In genomic region chr5:140632366-140633080, GRCh38 we compare ENCODE assay signal across 8 cellular contexts. TPM values are rescaled to one million over a fixed set of nuclear protein-coding genes. Genes with fewer than 3 reads are reported as not detected.
DNase-seq lines count a peak whose midpoint lies in the region; ATAC-seq and TF ChIP-seq lines count a peak whose summit lies in the region.

No MANE protein-coding gene starts in this region.

- dilution Hi-C loops in IMR-90 (cut with HindIII; ENCODE audit: low sequenced_read_pairs, unreplicated experiment): no loop called here

- POLR2A ChIA-PET in IMR-90 (lab: Charles Lee; ENCODE audit: unreplicated experiment): no interaction called here

- H2BK15ac ChIP-seq in IMR-90 (ENCODE audit: low read depth, low read length): no peak overlapping the region

- H2BK5ac ChIP-seq in IMR-90 (ENCODE audit: low read depth, low read length, poor library complexity, severe bottlenecking): no peak overlapping the region

- no peak overlapping the region for H3K27ac ChIP-seq in CD4-positive, CD25-positive, alpha-beta regulatory T cell (ENCODE audit: insufficient read depth, low read length, poor library complexity, severe bottlenecking)
- H3K27ac ChIP-seq in IMR-90 (ENCODE audit: insufficient read depth, low read length) (no peak overlapping the region), upper lobe of left lung (peak overlapping the region; percentile 81 to 90 (median 85))

- no peaks in the 10 kb centered on the region for H3K36me3 Mint-ChIP-seq in CD4-positive, CD25-positive, alpha-beta regulatory T cell
- no peaks in the 10 kb centered on the region for H3K36me3 Mint-ChIP-seq in natural killer cell

- H2AFZ ChIP-seq in IMR-90 (replicated peaks; ENCODE audit: low read length, poor library complexity): peak overlapping the region; percentile 95

- H4K5ac ChIP-seq in IMR-90 (ENCODE audit: low read depth, low read length): no peak overlapping the region

- no peak overlapping the region for H4K91ac ChIP-seq in IMR-90 (ENCODE audit: insufficient read depth, low read depth, low read length)

- H3K79me1 ChIP-seq in IMR-90 (ENCODE audit: low read depth in 1 of 2, low read length in 2 of 2): no peaks in the 10 kb centered on the region

- no peak for TF ChIP-seq EP300 in upper lobe of left lung (IDR thresholded peaks at IDR 0.05)

- TF ChIP-seq RAD21 in IMR-90 (IDR thresholded peaks at IDR 0.05; ENCODE audit: low read length): no peak

- CTCF ChIA-PET in IMR-90 (lab: Yijun Ruan, JAX): interaction anchor here (0.5 to 1.0 kb wide), 3 partner anchors 84 to 259 kb away, joined by 3 to 4 read pairs (median 3); partner anchors contain the start of gene EIF4EBP3

- WGBS in IMR-90 (ENCODE audit: extremely low coverage in 2 of 2, insufficient read length in 1 of 2), 2 experiments: 4% methylated on average over 34 of the region's 56 CpGs; no CpG with 5 or more reads in 1 of the 2 experiments
- 1 to 2% methylated on average over 27 to 29 of the region's 56 CpGs for WGBS in upper lobe of left lung, 2 donors

- H2BK120ac ChIP-seq in IMR-90 (ENCODE audit: low read depth, low read length): no peak overlapping the region

- H4K8ac ChIP-seq in IMR-90 (ENCODE audit: low read depth in 2 of 2, low read length in 2 of 2): no peak overlapping the region

- no peak overlapping the region; the same call in 1 of the 2 replicates for H3K14ac ChIP-seq in IMR-90 (replicated peaks; ENCODE audit: low read depth, low read length)

- no peak overlapping the region for H2BK20ac ChIP-seq in IMR-90 (ENCODE audit: low read depth, low read length)

- no peaks in the 10 kb centered on the region for H3K36me3 ChIP-seq in CD4-positive, CD25-positive, alpha-beta regulatory T cell (ENCODE audit: control insufficient read depth, insufficient read depth, low read length)
- H3K36me3 ChIP-seq in IMR-90 (ENCODE audit: control insufficient read depth, insufficient read depth, low read length) (no peaks in the 10 kb centered on the region), upper lobe of left lung (no peaks in the 10 kb centered on the region)

- no peak overlapping the region for H2AK5ac ChIP-seq in IMR-90 (ENCODE audit: low read depth, low read length)

- H3K4me1 ChIP-seq in CD4-positive, CD25-positive, alpha-beta regulatory T cell (ENCODE audit: control insufficient read depth, insufficient read depth, low read length, poor library complexity, severe bottlenecking): peaks cover 20% of the 10 kb centered on the region
- H3K4me1 ChIP-seq in IMR-90 (ENCODE audit: control insufficient read depth, insufficient read depth, low read length) (peaks cover 5% of the 10 kb centered on the region; the same call in 1 of the 2 replicates), upper lobe of left lung (peaks cover 16 to 50% (median 28%) of the 10 kb centered on the region in 4 donors)

- H3K4me2 ChIP-seq in IMR-90 (ENCODE audit: low read depth, low read length): peak overlapping the region; percentile 71

- peak overlapping the region; percentile 58 for H2AK9ac ChIP-seq in IMR-90 (replicated peaks; ENCODE audit: low read depth, low read length, poor library complexity)

- H3K4me3 ChIP-seq in CD4-positive, CD25-positive, alpha-beta regulatory T cell (ENCODE audit: low read depth, low read length): peak overlapping the region; percentile 74
- H3K4me3 ChIP-seq in IMR-90 (ENCODE audit: insufficient read depth, low read depth, low read length): peak overlapping the region; percentile 30
- H3K4me3 ChIP-seq in upper lobe of left lung: peak overlapping the region; percentile 20 to 60 (median 56)

- H3K27ac Mint-ChIP-seq in CD4-positive, CD25-positive, alpha-beta regulatory T cell: peak overlapping the region; percentile 64 to 83 (median 75)
- H3K27ac Mint-ChIP-seq in natural killer cell: peak overlapping the region in 1 of 2 donors; percentile 72

- peak overlapping the region; percentile 82 to 93 (median 90) for H3K4me3 Mint-ChIP-seq in CD4-positive, CD25-positive, alpha-beta regulatory T cell
- peak overlapping the region; percentile 91 for H3K4me3 Mint-ChIP-seq in natural killer cell

- peaks cover 0 to 6% (median 0%) of the 10 kb centered on the region in 7 donors for H3K9me3 Mint-ChIP-seq in CD4-positive, CD25-positive, alpha-beta regulatory T cell
- no peaks in the 10 kb centered on the region for H3K9me3 Mint-ChIP-seq in natural killer cell

- no peaks in the 10 kb centered on the region for H3K9me3 ChIP-seq in CD4-positive, CD25-positive, alpha-beta regulatory T cell (ENCODE audit: control insufficient read depth in 2 of 2, low read length in 2 of 2)
- no peaks in the 10 kb centered on the region; the same call in 1 of the 2 replicates for H3K9me3 ChIP-seq in IMR-90 (ENCODE audit: control insufficient read depth, insufficient read depth, low read length)
- H3K9me3 ChIP-seq in upper lobe of left lung: no peaks in the 10 kb centered on the region

- peak overlapping the region; percentile 60 for H3K23ac ChIP-seq in IMR-90 (ENCODE audit: low read depth, low read length)

- H3K56ac ChIP-seq in IMR-90 (ENCODE audit: extremely low read depth, insufficient read depth, low read length): no peak overlapping the region

- H3K4me1 Mint-ChIP-seq in CD4-positive, CD25-positive, alpha-beta regulatory T cell: peaks cover 6 to 28% (median 18%) of the 10 kb centered on the region in 4 donors
- H3K4me1 Mint-ChIP-seq in natural killer cell: peaks cover 14 to 26% of the 10 kb centered on the region in 2 donors

- no peaks in the 10 kb centered on the region for H3K9me1 ChIP-seq in IMR-90 (ENCODE audit: insufficient read depth, low read length)

- intact Hi-C loops in IMR-90 (cut with micrococcal nuclease) (loop anchor here (10.0 kb wide), 1 partner anchor 388 kb away; no protein-coding TSS in a partner anchor), natural killer cell (cut with micrococcal nuclease) (no loop called here)

- TF ChIP-seq CTCF in IMR-90 (conservative IDR thresholded peaks at IDR 0.05; ENCODE audit: low read depth, low read length) (no peak), natural killer cell (IDR thresholded peaks at IDR 0.05) (no peak), upper lobe of left lung (IDR thresholded peaks at IDR 0.05) (peak in 2 of 6 experiments; percentile 4 to 30)

- no peak overlapping the region for H3K4ac ChIP-seq in IMR-90 (ENCODE audit: low read depth, low read length)

- peak; percentile 74 to 81 for ATAC-seq in CD4-positive, CD25-positive, alpha-beta regulatory T cell (ENCODE audit: low read depth in 2 of 2)
- peak; percentile 54 for ATAC-seq in GM19467 (IDR thresholded peaks at IDR 0.05; ENCODE audit: unreplicated experiment)
- peak; percentile 74 for ATAC-seq in IMR-90 (ENCODE audit: low read depth)
- peak; percentile 53 for ATAC-seq in esophagus mucosa
- ATAC-seq in natural killer cell: peak; percentile 74 to 85 (median 78)
- ATAC-seq in upper lobe of left lung (ENCODE audit: low FRiP score in 2 of 2): peak; percentile 71 to 82
- ATAC-seq in GM19328 (IDR thresholded peaks at IDR 0.05; ENCODE audit: unreplicated experiment): no peak

- TF ChIP-seq POLR2A in IMR-90 (IDR thresholded peaks at IDR 0.05; ENCODE audit: low read depth, low read length) (no peak), upper lobe of left lung (IDR thresholded peaks at IDR 0.05) (peak in 1 of 4 donors; percentile 1)

- peaks cover 10% of the 10 kb centered on the region for H3K27me3 ChIP-seq in CD4-positive, CD25-positive, alpha-beta regulatory T cell (ENCODE audit: control insufficient read depth, insufficient read depth, low read length)
- peaks cover 16% of the 10 kb centered on the region for H3K27me3 ChIP-seq in IMR-90 (ENCODE audit: control insufficient read depth, insufficient read depth, low read length)
- H3K27me3 ChIP-seq in upper lobe of left lung: no peaks in the 10 kb centered on the region

- H3K27me3 Mint-ChIP-seq in CD4-positive, CD25-positive, alpha-beta regulatory T cell: peaks cover 29% of the 10 kb centered on the region
- peaks cover 11 to 20% of the 10 kb centered on the region in 2 donors for H3K27me3 Mint-ChIP-seq in natural killer cell (ENCODE audit: low read depth in 2 of 2)

- H3K9ac ChIP-seq in IMR-90 (ENCODE audit: low read depth, low read length): no peak overlapping the region

- BruUV-seq in IMR-90 (replicated peaks; lab: Mats Ljungman, UMichigan): no TSS peak

- no peak overlapping the region for H3K18ac ChIP-seq in IMR-90 (ENCODE audit: low read depth, low read length)

- no peaks in the 10 kb centered on the region for H4K20me1 ChIP-seq in IMR-90 (ENCODE audit: insufficient read depth, low read length)

- in situ Hi-C loops in IMR-90 (cut with MboI; ENCODE audit: low sequenced_read_pairs): no loop called here

- DNase-seq in CD4-positive, CD25-positive, alpha-beta regulatory T cell: peak; percentile 35 to 74 (median 52)
- DNase-seq in IMR-90 (peak; percentile 54), activated T-cell treated with anti-CD3 and anti-CD28 coated beads for 24 hours (ENCODE audit: low read depth) (peak; percentile 30), natural killer cell (no peak), upper lobe of left lung (peak; percentile 67 to 90)

RNA-seq across cellular contexts. Expression of gene CD14, which starts 0.5 kb away (rescaled TPM):
- total RNA-seq in CD4-positive, CD25-positive, alpha-beta regulatory T cell: not detected
- polyA plus RNA-seq in CD4-positive, CD25-positive, alpha-beta regulatory T cell: 1 to 10 TPM; 1.3 to 2.6 (median 2.1) TPM
- total RNA-seq in IMR-90 (2012; rRNA removed): 0.18 TPM in 1 of 2 replicates, not detected in the other
- 0.17 and 0.19 TPM in 2 replicates for polyA plus RNA-seq in IMR-90 (2012; rRNA removed)
- polyA plus RNA-seq in IMR-90 (2012; cell fraction: cytosol; rRNA removed): 0.34 and 0.70 TPM in 2 replicates
- 0.72 and 1.7 TPM in 2 replicates for polyA plus RNA-seq in IMR-90 (2012; cell fraction: nucleus; rRNA removed; ENCODE audit: low replicate concordance)
- 6.7 TPM for total RNA-seq in esophagus mucosa
- total RNA-seq in natural killer cell: 10 to 100 TPM in 1 of 3 donors, 1 to 10 TPM in 2; 1.4 to 15.9 (median 7.0) TPM
- total RNA-seq in upper lobe of left lung: 100 to 1,000 TPM in 4 of 6 donors, 10 to 100 TPM in 2; 27.3 to 195 (median 102) TPM

RNA-seq across cellular contexts. Expression of gene TMCO6, which starts 6.7 kb away (rescaled TPM):
- 22.6 TPM for total RNA-seq in CD4-positive, CD25-positive, alpha-beta regulatory T cell
- polyA plus RNA-seq in CD4-positive, CD25-positive, alpha-beta regulatory T cell: 10 to 100 TPM; 17.0 to 24.1 (median 18.4) TPM
- 4.2 and 6.6 TPM in 2 replicates for total RNA-seq in IMR-90 (2012; rRNA removed)
- polyA plus RNA-seq in IMR-90 (2012; rRNA removed): 7.2 and 10.6 TPM in 2 replicates
- 17.1 and 20.6 TPM in 2 replicates for polyA plus RNA-seq in IMR-90 (2012; cell fraction: cytosol; rRNA removed)
- polyA plus RNA-seq in IMR-90 (2012; cell fraction: nucleus; rRNA removed; ENCODE audit: low replicate concordance): 88.4 and 164 TPM in 2 replicates
- 14.0 TPM for total RNA-seq in esophagus mucosa
- total RNA-seq in natural killer cell: 10 to 100 TPM; 17.9 to 19.5 (median 18.8) TPM
- total RNA-seq in upper lobe of left lung: 10 to 100 TPM; 11.8 to 99.7 (median 31.3) TPM

RNA-seq across cellular contexts. Expression of gene NDUFA2, which starts 14.9 kb away (rescaled TPM):
- 42.6 TPM for total RNA-seq in CD4-positive, CD25-positive, alpha-beta regulatory T cell
- 100 to 1,000 TPM; 165 to 208 (median 169) TPM for polyA plus RNA-seq in CD4-positive, CD25-positive, alpha-beta regulatory T cell
- total RNA-seq in IMR-90 (2012; rRNA removed): 20.4 and 30.0 TPM in 2 replicates
- polyA plus RNA-seq in IMR-90 (2012; rRNA removed): 104 and 131 TPM in 2 replicates
- polyA plus RNA-seq in IMR-90 (2012; cell fraction: cytosol; rRNA removed): 129 and 168 TPM in 2 replicates
- 37.9 and 38.5 TPM in 2 replicates for polyA plus RNA-seq in IMR-90 (2012; cell fraction: nucleus; rRNA removed; ENCODE audit: low replicate concordance)
- 49.9 TPM for total RNA-seq in esophagus mucosa
- total RNA-seq in natural killer cell: 10 to 100 TPM; 41.0 to 48.3 (median 42.8) TPM
- total RNA-seq in upper lobe of left lung: 10 to 100 TPM; 26.2 to 59.6 (median 51.8) TPM

RNA-seq across cellular contexts. Expression of gene IK, which starts 15.1 kb away (rescaled TPM):
- 170 TPM for total RNA-seq in CD4-positive, CD25-positive, alpha-beta regulatory T cell
- 100 to 1,000 TPM; 136 to 197 (median 184) TPM for polyA plus RNA-seq in CD4-positive, CD25-positive, alpha-beta regulatory T cell
- total RNA-seq in IMR-90 (2012; rRNA removed): 137 and 143 TPM in 2 replicates
- 99.8 and 105 TPM in 2 replicates for polyA plus RNA-seq in IMR-90 (2012; rRNA removed)
- 17.7 and 93.5 TPM in 2 replicates for polyA plus RNA-seq in IMR-90 (2012; cell fraction: cytosol; rRNA removed)
- 22.3 and 96.4 TPM in 2 replicates for polyA plus RNA-seq in IMR-90 (2012; cell fraction: nucleus; rRNA removed; ENCODE audit: low replicate concordance)
- 58.5 TPM for total RNA-seq in esophagus mucosa
- 100 to 1,000 TPM; 144 to 204 (median 148) TPM for total RNA-seq in natural killer cell
- 100 to 1,000 TPM in 2 of 6 donors, 10 to 100 TPM in 4; 72.2 to 153 (median 83.5) TPM for total RNA-seq in upper lobe of left lung

RNA-seq across cellular contexts. Expression of gene WDR55, which starts 32.2 kb away (rescaled TPM):
- 47.5 TPM for total RNA-seq in CD4-positive, CD25-positive, alpha-beta regulatory T cell
- polyA plus RNA-seq in CD4-positive, CD25-positive, alpha-beta regulatory T cell: 10 to 100 TPM; 17.6 to 25.3 (median 19.9) TPM
- total RNA-seq in IMR-90 (2012; rRNA removed) (19.2 and 20.4 TPM in 2 replicates), esophagus mucosa (19.7 TPM), natural killer cell (10 to 100 TPM; 42.3 to 45.1 (median 43.3) TPM), upper lobe of left lung (10 to 100 TPM; 23.2 to 44.0 (median 24.5) TPM)
- polyA plus RNA-seq in IMR-90 (2012; rRNA removed): 18.0 and 19.0 TPM in 2 replicates
- 11.9 and 13.6 TPM in 2 replicates for polyA plus RNA-seq in IMR-90 (2012; cell fraction: cytosol; rRNA removed)
- polyA plus RNA-seq in IMR-90 (2012; cell fraction: nucleus; rRNA removed; ENCODE audit: low replicate concordance): 60.1 and 69.9 TPM in 2 replicates

Comparison
In these comparisons a context has a peak if more than half of its experiments do, and no peak if none do; other contexts are left out.
1. H3K27ac ChIP-seq: peak in upper lobe of left lung (4 of 4); none in CD4-positive, CD25-positive, alpha-beta regulatory T cell (single experiment) and IMR-90 (single experiment).
2. Peak in every context shown above with its lines, with median percentiles within 50 percentile points of each other: H3K4me3 ChIP-seq.